In genomic region chr3:8499181-8499611, GRCh38 we compare ENCODE assay signal across 9 cellular contexts. TPM values are rescaled to one million over a fixed set of nuclear protein-coding genes. Genes with fewer than 3 reads are reported as not detected.
A peak's percentile ranks its signal among the peaks of the same experiment; 100 is the strongest.
DNase-seq lines count a peak whose midpoint lies in the region; ATAC-seq, FAIRE-seq and TF ChIP-seq lines count a peak whose summit lies in the region.
"Had no signal": no experiment of that assay in that cellular context is flagged by ENCODE, and none has a peak within 500 bp of the region (broad histone marks: within the 10 kb centered on the region; RNA-seq: fewer than 3 reads in every experiment).

No MANE protein-coding gene starts in this region.

- peaks cover 0 to 4% of the 10 kb centered on the region in 2 experiments; a peak in 1 of 4 replicates for H3K79me2 ChIP-seq in H1 (ENCODE audit: control insufficient read depth in 1 of 2, insufficient read depth in 2 of 2, low read length in 2 of 2)

- H3K4me2 ChIP-seq in H1 (ENCODE audit: insufficient read depth in 1 of 2, low read depth in 2 of 2, low read length in 2 of 2) (peak overlapping the region; percentile 50 to 61), mesenchymal stem cell (ENCODE audit: low read length, poor library complexity, severe bottlenecking) (no peak overlapping the region)

- H2AFZ ChIP-seq in H1 (ENCODE audit: low read length) (no peak overlapping the region), mesenchymal stem cell (ENCODE audit: low read depth, low read length) (no peak overlapping the region)

- TF ChIP-seq POLR2A in H1 (IDR thresholded peaks at IDR 0.05; ENCODE audit: control extremely low read depth in 1 of 2, low read depth in 2 of 2, low read length in 2 of 2): peak; percentile 60 to 62

- H2BK15ac ChIP-seq in H1 (ENCODE audit: low read length) (no peak overlapping the region), mesenchymal stem cell (ENCODE audit: low read depth, poor library complexity, severe bottlenecking) (no peak overlapping the region)

- H3K4me3 ChIP-seq in H1 (ENCODE audit: extremely low read depth in 1 of 4, insufficient read depth in 2 of 4, low read depth in 3 of 4, low read length in 4 of 4) (peak overlapping the region in 1 of 4 experiments; percentile 25; a peak in 1 of 8 replicates), mesenchymal stem cell (ENCODE audit: insufficient read depth in 1 of 2, low read depth in 1 of 2, low read length in 2 of 2) (no peak overlapping the region)

- H3K4ac ChIP-seq in H1 (replicated peaks; ENCODE audit: insufficient read length, low read depth, low read length): no peak overlapping the region
- no peak overlapping the region for H3K4ac ChIP-seq in mesenchymal stem cell (ENCODE audit: low read depth in 1 of 2, low read length in 2 of 2)

- H3K36me3 Mint-ChIP-seq in activated naive CD8-positive, alpha-beta T cell treated with anti-CD3 and anti-CD28 coated beads, Interleukin-2, amount 50 U/mL, for 24 hours (ENCODE audit: low read depth): peaks cover 1% of the 10 kb centered on the region

- WGBS in H1 (ENCODE audit: extremely low coverage in 1 of 2, insufficient coverage in 1 of 2, insufficient read length in 1 of 2, insufficient replicate concordance in 2 of 2, low coverage in 1 of 2, low lambda C conversion rate in 2 of 2, missing lambda C conversion rate in 1 of 2), 2 experiments: 5% methylated on average over 1 of the region's 1 CpG; no CpG with 5 or more reads in 1 of the 2 experiments
- 17% methylated on average over 1 of the region's 1 CpG for WGBS in mesenchymal stem cell

- peak overlapping the region; percentile 83; the same call in 1 of the 2 replicates for H2BK20ac ChIP-seq in H1 (ENCODE audit: low read length)

- H2BK5ac ChIP-seq in H1 (ENCODE audit: low read depth, low read length) (peak overlapping the region; percentile 87), mesenchymal stem cell (ENCODE audit: low read depth, low read length, poor library complexity, severe bottlenecking) (no peak overlapping the region)

- CTCF ChIA-PET in H1 (lab: Charles Lee; ENCODE audit: partially characterized antibody): interaction anchor here (0.6 to 2.0 kb wide), 5 partner anchors 13 to 123 kb away, joined by 3 to 9 read pairs (median 4); no protein-coding TSS in a partner anchor

- H3K9ac ChIP-seq in H1 (replicated peaks in 1 of 4; ENCODE audit: extremely low read depth in 1 of 4, low read depth in 3 of 4, low read length in 3 of 4): peak overlapping the region in 1 of 4 experiments; percentile 16; a peak in 2 of 7 replicates
- no peak overlapping the region for H3K9ac ChIP-seq in mesenchymal stem cell (ENCODE audit: low read length)

- DNase-seq in C1 segment of cervical spinal cord (lab: John Stamatoyannopoulos, UW): peak in 10 of 14 donors; percentile 13 to 72 (median 58)
- peak; percentile 39 for DNase-seq in NCI-H2196 (lab: John Stamatoyannopoulos, UW; ENCODE audit: unreplicated experiment)
- DNase-seq in H1 (ENCODE audit: low read depth in 1 of 2, low spot score in 2 of 2): peak in 1 of 2 experiments; percentile 81
- no peak for DNase-seq in mesenchymal stem cell
- DNase-seq in HuH-7 (ENCODE audit: low spot score): no peak
- no peak for DNase-seq in activated naive CD8-positive, alpha-beta T cell treated with anti-CD3 and anti-CD28 coated beads, Interleukin-2, amount 50 U/mL, for 24 hours
- DNase-seq: activated naive CD4-positive, alpha-beta T cell treated with anti-CD3 and anti-CD28 coated beads for 36 hours had no signal

- no peaks in the 10 kb centered on the region for H3K36me3 ChIP-seq in H1 (ENCODE audit: control insufficient read depth in 2 of 4, insufficient read depth in 4 of 4, low read length in 3 of 4)
- H3K36me3 ChIP-seq in mesenchymal stem cell (ENCODE audit: control insufficient read depth in 1 of 2, insufficient read depth in 2 of 2, low read depth in 1 of 2, low read length in 2 of 2): no peaks in the 10 kb centered on the region

- H2BK120ac ChIP-seq in H1 (replicated peaks; ENCODE audit: low read depth, low read length): peak overlapping the region; percentile 84
- H2BK120ac ChIP-seq in mesenchymal stem cell (ENCODE audit: low read depth, low read length): no peak overlapping the region

- H3K18ac ChIP-seq in H1 (ENCODE audit: extremely low read depth, low read length): peak overlapping the region; percentile 95
- H3K18ac ChIP-seq in mesenchymal stem cell (ENCODE audit: low read depth in 1 of 2, low read length in 2 of 2): no peak overlapping the region

- H3K79me1 ChIP-seq in H1 (ENCODE audit: low read depth, low read length) (no peaks in the 10 kb centered on the region), mesenchymal stem cell (replicated peaks; ENCODE audit: low read length, poor library complexity, severe bottlenecking) (peaks cover 2% of the 10 kb centered on the region)

- peak; percentile 70 for FAIRE-seq in H1 (lab: Jason Lieb, UNC)

- no peak for TF ChIP-seq EP300 in H1 (IDR thresholded peaks at IDR 0.05; ENCODE audit: borderline replicate concordance in 1 of 2, low read depth in 2 of 2, low read length in 2 of 2)

- H3K27me3 ChIP-seq in H1 (replicated peaks in 1 of 4; ENCODE audit: control insufficient read depth in 3 of 4, extremely low read depth in 1 of 4, insufficient read depth in 3 of 4, low read length in 3 of 4) (no peaks in the 10 kb centered on the region), mesenchymal stem cell (ENCODE audit: control insufficient read depth in 1 of 2, insufficient read depth in 1 of 2, low read length in 2 of 2) (no peaks in the 10 kb centered on the region)

- no peak for TF ChIP-seq RAD21 in H1 (IDR thresholded peaks at IDR 0.05 in 1 of 2, conservative IDR thresholded peaks at IDR 0.05 in 1 of 2; ENCODE audit: low read depth in 2 of 2, low read length in 2 of 2)

- H4K20me1 ChIP-seq in H1 (replicated peaks in 1 of 2; ENCODE audit: control insufficient read depth in 1 of 2, insufficient read depth in 2 of 2, low read length in 2 of 2): no peaks in the 10 kb centered on the region

- no peak overlapping the region for H3K23ac ChIP-seq in H1 (ENCODE audit: insufficient read length)
- H3K23ac ChIP-seq in mesenchymal stem cell (ENCODE audit: low read length in 2 of 2): no peak overlapping the region

- no peak overlapping the region for H4K91ac ChIP-seq in H1 (replicated peaks; ENCODE audit: insufficient read length, low read length)
- H4K91ac ChIP-seq in mesenchymal stem cell (ENCODE audit: low read length): no peak overlapping the region

- no peak overlapping the region for H3K4me3 Mint-ChIP-seq in activated naive CD8-positive, alpha-beta T cell treated with anti-CD3 and anti-CD28 coated beads, Interleukin-2, amount 50 U/mL, for 24 hours
- H3K4me3 Mint-ChIP-seq: activated naive CD4-positive, alpha-beta T cell treated with anti-CD3 and anti-CD28 coated beads for 36 hours had no signal

- no peak overlapping the region for H4K8ac ChIP-seq in H1 (ENCODE audit: extremely low read depth, insufficient read depth, low read length)
- H4K8ac ChIP-seq in mesenchymal stem cell (ENCODE audit: low read length): no peak overlapping the region

- H3K14ac ChIP-seq in H1 (ENCODE audit: insufficient read length) (no peak overlapping the region), mesenchymal stem cell (ENCODE audit: low read length in 2 of 2) (no peak overlapping the region)

- peaks cover 2 to 31% (median 22%) of the 10 kb centered on the region in 4 experiments for H3K4me1 ChIP-seq in H1 (replicated peaks in 1 of 4; ENCODE audit: control insufficient read depth in 3 of 4, insufficient read depth in 4 of 4, low read length in 3 of 4)
- H3K4me1 ChIP-seq in mesenchymal stem cell (ENCODE audit: control insufficient read depth, insufficient read depth, low read depth, low read length): peaks cover 16% of the 10 kb centered on the region

- peaks cover 25% of the 10 kb centered on the region for H3K27me3 Mint-ChIP-seq in activated naive CD8-positive, alpha-beta T cell treated with anti-CD3 and anti-CD28 coated beads, Interleukin-2, amount 50 U/mL, for 24 hours

- H3K56ac ChIP-seq in H1 (replicated peaks; ENCODE audit: insufficient read length, low read depth, low read length): no peak overlapping the region

- no peaks in the 10 kb centered on the region for H3K9me3 Mint-ChIP-seq in activated naive CD8-positive, alpha-beta T cell treated with anti-CD3 and anti-CD28 coated beads, Interleukin-2, amount 50 U/mL, for 24 hours
- H3K9me3 Mint-ChIP-seq: activated naive CD4-positive, alpha-beta T cell treated with anti-CD3 and anti-CD28 coated beads for 36 hours had no signal

- no peak for TF ChIP-seq CTCF in H1 (IDR thresholded peaks at IDR 0.05; ENCODE audit: control extremely low read depth in 1 of 3, insufficient read depth in 1 of 3, low read depth in 1 of 3, low read length in 3 of 3)

- no peak for ATAC-seq in GM18907 (IDR thresholded peaks at IDR 0.05; ENCODE audit: unreplicated experiment)
- ATAC-seq in GM19463 (IDR thresholded peaks at IDR 0.05; ENCODE audit: unreplicated experiment): no peak
- no peak for ATAC-seq in activated naive CD8-positive, alpha-beta T cell treated with anti-CD3 and anti-CD28 coated beads, Interleukin-2, amount 50 U/mL, for 24 hours

- H3K23me2 ChIP-seq in H1 (ENCODE audit: low read depth, low read length): no peaks in the 10 kb centered on the region

- H3K9me3 ChIP-seq in H1 (ENCODE audit: insufficient read depth in 2 of 2, low read depth in 1 of 2, low read length in 1 of 2) (no peaks in the 10 kb centered on the region), mesenchymal stem cell (ENCODE audit: control insufficient read depth, low read length) (no peaks in the 10 kb centered on the region)

- POLR2A ChIA-PET in H1 (lab: Charles Lee; ENCODE audit: partially characterized antibody): interaction anchor here (0.7 to 1.3 kb wide), 7 partner anchors 9 to 57 kb away, joined by 3 to 4 read pairs (median 3); no protein-coding TSS in a partner anchor

- H2AK5ac ChIP-seq in H1 (ENCODE audit: low read depth, low read length): peak overlapping the region; percentile 14; the same call in 1 of the 2 replicates
- peak overlapping the region; percentile 11 for H2AK5ac ChIP-seq in mesenchymal stem cell (ENCODE audit: low read length, severe bottlenecking)

- H3K4me1 Mint-ChIP-seq in activated naive CD8-positive, alpha-beta T cell treated with anti-CD3 and anti-CD28 coated beads, Interleukin-2, amount 50 U/mL, for 24 hours: peaks cover 24% of the 10 kb centered on the region

- H3K27ac ChIP-seq in H1 (ENCODE audit: low read depth, low read length) (peak overlapping the region; percentile 85), mesenchymal stem cell (ENCODE audit: low read length, poor library complexity, severe bottlenecking) (peak overlapping the region; percentile 84)

- H2BK12ac ChIP-seq in H1 (ENCODE audit: low read depth, low read length) (peak overlapping the region; percentile 94), mesenchymal stem cell (ENCODE audit: low read length in 2 of 2) (peak overlapping the region in 1 of 2 experiments; percentile 0)

- H4K5ac ChIP-seq in H1 (ENCODE audit: insufficient read length, low read depth, low read length): peak overlapping the region; percentile 81

- H3K27ac Mint-ChIP-seq in activated naive CD8-positive, alpha-beta T cell treated with anti-CD3 and anti-CD28 coated beads, Interleukin-2, amount 50 U/mL, for 24 hours: no peak overlapping the region
- H3K27ac Mint-ChIP-seq: activated naive CD4-positive, alpha-beta T cell treated with anti-CD3 and anti-CD28 coated beads for 36 hours had no signal

RNA-seq across cellular contexts. Expression of gene LMCD1, which starts 2.4 kb away (rescaled TPM):
- total RNA-seq in H1 (2021; fragmentation: NEBNext Ultra II Directional; extraction: Animal tissue kit (Norgen Biotek cat#: 25700)): 26.5 and 30.1 TPM in 2 replicates
- 12.3 and 20.2 TPM in 2 replicates for polyA plus RNA-seq in H1 (2011; rRNA removed)
- polyA plus RNA-seq in H1 (2011; cell fraction: cytosol; rRNA removed): 24.9 TPM
- polyA plus RNA-seq in H1 (2011; cell fraction: nucleus; rRNA removed): 22.4 TPM
- polyA plus RNA-seq in H1 (2012, experiment 1 of 2): 17.0 to 23.2 TPM (median 19.9 TPM) in 4 replicates
- 18.9 TPM for polyA plus RNA-seq in H1 (2012, experiment 2 of 2)
- 15.1 TPM for polyA plus RNA-seq in H1 (2013, experiment 1 of 2)
- polyA plus RNA-seq in H1 (2013, experiment 2 of 2): 14.1 TPM
- 11.0 and 13.7 TPM in 2 replicates for polyA minus RNA-seq in H1 (2011; rRNA and poly(A)+ RNA removed)
- polyA minus RNA-seq in H1 (2011; cell fraction: cytosol; rRNA and poly(A)+ RNA removed): 10.3 TPM
- 19.9 TPM for polyA minus RNA-seq in H1 (2011; cell fraction: nucleus; rRNA and poly(A)+ RNA removed)
- 22.4 TPM for polyA plus RNA-seq in mesenchymal stem cell (2013, experiment 1 of 2)
- 23.5 TPM for polyA plus RNA-seq in mesenchymal stem cell (2013, experiment 2 of 2)

Comparison
In these comparisons a context has a peak if more than half of its experiments do, and no peak if none do; other contexts are left out.
1. DNase-seq: peak in C1 segment of cervical spinal cord (10 of 14) and NCI-H2196 (single experiment); none in mesenchymal stem cell (single experiment), HuH-7 (single experiment) and activated naive CD8-positive, alpha-beta T cell treated with anti-CD3 and anti-CD28 coated beads, Interleukin-2, amount 50 U/mL, for 24 hours (single experiment).